Comparison of ENCODE assay signal across 8 cellular contexts in the genomic region with DNA sequence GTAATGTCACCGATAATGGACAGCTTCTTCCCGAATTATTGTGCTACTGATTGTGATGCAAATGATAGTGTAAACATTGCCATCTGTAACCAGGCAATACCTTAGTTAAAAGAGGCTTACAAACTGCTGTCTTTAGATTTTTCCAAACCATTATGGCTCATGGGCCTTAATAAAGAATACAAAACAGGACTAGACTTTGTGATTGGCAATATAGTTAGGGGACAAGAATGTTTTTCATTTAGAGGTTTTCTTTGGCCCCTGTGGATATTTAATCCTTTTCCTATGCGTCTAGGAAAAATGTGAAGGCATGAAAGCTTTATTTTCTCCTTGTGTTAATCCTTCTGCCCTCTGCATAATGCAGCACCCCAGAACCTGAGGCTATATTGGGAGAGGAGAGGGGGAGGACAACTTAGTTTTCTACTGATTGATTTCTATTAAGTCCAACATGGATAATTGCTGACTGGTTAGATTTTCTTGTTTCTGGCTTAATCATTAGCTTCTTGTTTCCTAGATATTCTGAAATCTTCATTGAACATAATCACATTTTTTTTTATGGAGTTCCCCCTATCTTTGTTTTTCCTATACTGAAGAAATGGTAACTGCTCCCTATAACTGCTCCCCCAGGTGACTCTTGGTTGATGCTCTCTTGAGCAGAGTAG. TPM values are rescaled to one million over a fixed set of nuclear protein-coding genes. Genes with fewer than 3 reads are reported as not detected.
DNase-seq lines count a peak whose midpoint lies in the region; ATAC-seq, FAIRE-seq and TF ChIP-seq lines count a peak whose summit lies in the region.
"Had no signal": no experiment of that assay in that cellular context is flagged by ENCODE, and none has a peak within 500 bp of the region (broad histone marks: within the 10 kb centered on the region; RNA-seq: fewer than 3 reads in every experiment).

No MANE protein-coding gene starts in this region.

- no peaks in the 10 kb centered on the region for H3K27me3 Mint-ChIP-seq in Calu3 (ENCODE audit: unreplicated experiment)
- no peaks in the 10 kb centered on the region for H3K27me3 Mint-ChIP-seq in natural killer cell (ENCODE audit: low read depth in 2 of 2)

- H3K79me2 ChIP-seq in KMS-11 (ENCODE audit: insufficient read depth, low read depth) (peaks cover 61% of the 10 kb centered on the region), K562 (ENCODE audit: control insufficient read depth, insufficient read depth, low read length) (peaks cover 56% of the 10 kb centered on the region)

- peak overlapping the region; percentile 89; the same call in 1 of the 2 replicates for H3K9ac ChIP-seq in KMS-11
- H3K9ac ChIP-seq in K562 (ENCODE audit: insufficient read depth in 1 of 2, low read depth in 2 of 2, low read length in 2 of 2) = peak overlapping the region in 1 of 2 experiments; percentile 24; a peak in 1 of 4 replicates

- no peak for TF ChIP-seq EP300 in K562 (IDR thresholded peaks at IDR 0.05; ENCODE audit: low read length)

- H3K9me3 Mint-ChIP-seq in Calu3 (ENCODE audit: low read depth, unreplicated experiment) (no peaks in the 10 kb centered on the region), natural killer cell (no peaks in the 10 kb centered on the region)

- BruUV-seq in Calu3 (replicated peaks; lab: Mats Ljungman, UMichigan) = no TSS peak
- no TSS peak for BruUV-seq in K562 (replicated peaks; lab: Mats Ljungman, UMichigan)

- H3K9me3 ChIP-seq in K562 (replicated peaks; ENCODE audit: control insufficient read depth, insufficient read depth, low read depth, low read length) = no peaks in the 10 kb centered on the region
- H3K9me3 ChIP-seq: body of pancreas had no signal

- H3K27ac Mint-ChIP-seq in Calu3 (ENCODE audit: unreplicated experiment) (no peak overlapping the region), natural killer cell (peak overlapping the region in 1 of 2 donors; percentile 85)

- H3K36me3 Mint-ChIP-seq in Calu3 (ENCODE audit: insufficient read depth, unreplicated experiment) (peaks cover 20% of the 10 kb centered on the region), natural killer cell (no peaks in the 10 kb centered on the region)

- TF ChIP-seq CTCF in Calu3 (IDR thresholded peaks at IDR 0.05; ENCODE audit: unreplicated experiment) (no peak), KMS-11 (conservative IDR thresholded peaks at IDR 0.05; ENCODE audit: low read depth, low read length) (no peak), K562 (IDR thresholded peaks at IDR 0.05 in 2 of 3, conservative IDR thresholded peaks at IDR 0.05 in 1 of 3; ENCODE audit: insufficient read depth in 2 of 3, low read depth in 1 of 3, low read length in 3 of 3) (no peak), natural killer cell (IDR thresholded peaks at IDR 0.05) (no peak)

- DNase-seq in Calu3 (no peak), K562 (ENCODE audit: extremely low read depth in 1 of 4, low spot score in 3 of 4) (no peak), natural killer cell (no peak), SK-N-DZ (ENCODE audit: low spot score) (no peak), frontal cortex (ENCODE audit: low spot score in 2 of 2) (no peak)

- no peak overlapping the region for H3K27ac ChIP-seq in KMS-11
- H3K27ac ChIP-seq in K562 (ENCODE audit: extremely low read depth, low read depth, low read length) = no peak overlapping the region
- H3K27ac ChIP-seq: body of pancreas had no signal

- no peak for TF ChIP-seq POLR2A in K562 (conservative IDR thresholded peaks at IDR 0.05)

- 9% methylated on average over 3 of the region's 3 CpGs for WGBS in K562 (ENCODE audit: insufficient coverage, low coverage, missing lambda C conversion rate)

- peaks cover 10% of the 10 kb centered on the region for H3K4me1 Mint-ChIP-seq in Calu3 (ENCODE audit: low read depth, unreplicated experiment)
- peaks cover 16 to 21% of the 10 kb centered on the region in 2 donors for H3K4me1 Mint-ChIP-seq in natural killer cell

- FAIRE-seq in K562 (lab: Jason Lieb, UNC) (no peak), frontal cortex (lab: Jason Lieb, UNC) (no peak)

- CTCF ChIA-PET in Calu3 (lab: Charles Lee) = interaction anchor here (0.7 kb wide), 2 partner anchors 92 to 210 kb away, joined by 5 read pairs; no protein-coding TSS in a partner anchor
- CTCF ChIA-PET in K562 (lab: Yijun Ruan, JAX; ENCODE audit: low intra/inter-chr PET ratio) = no interaction called here

- intact Hi-C loops in Calu3 (cut with micrococcal nuclease; ENCODE audit: unreplicated experiment) (no loop called here), K562 (cut with micrococcal nuclease) (no loop called here), natural killer cell (cut with micrococcal nuclease) (no loop called here)

- H2AFZ ChIP-seq in KMS-11 (ENCODE audit: low read depth) (no peak overlapping the region), K562 (ENCODE audit: low read depth, low read length) (no peak overlapping the region)

- peak overlapping the region; percentile 86 for H3K4me3 Mint-ChIP-seq in Calu3 (ENCODE audit: low read depth, unreplicated experiment)
- peak overlapping the region; percentile 58 for H3K4me3 Mint-ChIP-seq in natural killer cell

- POLR2A ChIA-PET in K562 (lab: Yijun Ruan, JAX) = interaction anchor here (2.0 kb wide), 1 partner anchor 49 kb away, joined by 4 read pairs; no protein-coding TSS in a partner anchor

- H4K20me1 ChIP-seq in KMS-11 (ENCODE audit: insufficient read depth) (peaks cover 8% of the 10 kb centered on the region; the same call in 1 of the 2 replicates), K562 (replicated peaks; ENCODE audit: control insufficient read depth, insufficient read depth, low read length) (peaks cover 6% of the 10 kb centered on the region; the same call in 1 of the 2 replicates)

- in situ Hi-C loops in K562 (cut with MboI) = no loop called here

- H3K9me1 ChIP-seq in K562 (ENCODE audit: control insufficient read depth, insufficient read depth, low read length) = no peaks in the 10 kb centered on the region

- ATAC-seq in K562 = no peak
- ATAC-seq in natural killer cell = no peak
- ATAC-seq in GM19463 (IDR thresholded peaks at IDR 0.05; ENCODE audit: unreplicated experiment) = no peak
- ATAC-seq: body of pancreas had no signal

- no peaks in the 10 kb centered on the region for H3K27me3 ChIP-seq in KMS-11 (ENCODE audit: insufficient read depth, low read depth)
- H3K27me3 ChIP-seq in K562 (ENCODE audit: control insufficient read depth in 2 of 2, insufficient read depth in 2 of 2, low read length in 2 of 2) = no peaks in the 10 kb centered on the region
- H3K27me3 ChIP-seq: body of pancreas had no signal

- no peak for TF ChIP-seq RAD21 in K562 (CRISPR knock-in tag; conservative IDR thresholded peaks at IDR 0.05 in 1 of 2, IDR thresholded peaks at IDR 0.05 in 1 of 2)

- H3K4me1 ChIP-seq in KMS-11 (ENCODE audit: low read depth, poor library complexity, severe bottlenecking) (peaks cover 18% of the 10 kb centered on the region), K562 (replicated peaks in 1 of 2; ENCODE audit: control insufficient read depth in 2 of 2, insufficient read depth in 2 of 2, low read length in 2 of 2) (peaks cover 8 to 16% of the 10 kb centered on the region in 2 experiments; a peak in 4 of 5 replicates)

- peak overlapping the region; percentile 91 for H3K4me2 ChIP-seq in KMS-11
- H3K4me2 ChIP-seq in K562 (ENCODE audit: insufficient read depth, low read length) = peak overlapping the region; percentile 91

- H3K4me3 ChIP-seq in KMS-11 (IDR thresholded peaks at IDR 0.05; ENCODE audit: insufficient read depth, low read depth, low read length) (no peak overlapping the region), K562 (peak overlapping the region; percentile 68; the same call in 1 of the 2 replicates)
- H3K4me3 ChIP-seq: body of pancreas had no signal

- no peaks in the 10 kb centered on the region for H3K36me3 ChIP-seq in KMS-11 (ENCODE audit: insufficient read depth)
- H3K36me3 ChIP-seq in K562 (ENCODE audit: control insufficient read depth, insufficient read depth, low read length) = peaks cover 14% of the 10 kb centered on the region

TF ChIP-seq in K562, 482 proteins besides CTCF, POLR2A, EP300 and RAD21 (continues in another document):
- TF ChIP-seq DMBX1 (CRISPR knock-in tag; IDR thresholded peaks at IDR 0.05; ENCODE audit: borderline replicate concordance) (no peak), FOXA1 (IDR thresholded peaks at IDR 0.05; ENCODE audit: borderline replicate concordance) (no peak), MAFF (IDR thresholded peaks at IDR 0.05; ENCODE audit: low read length) (peak; percentile 72), ELF4 (CRISPR knock-in tag; IDR thresholded peaks at IDR 0.05) (no peak), ZNF444 (CRISPR knock-in tag; IDR thresholded peaks at IDR 0.05) (no peak), CCAR2 (IDR thresholded peaks at IDR 0.05; ENCODE audit: low read depth, low read length) (no peak), MAFK (IDR thresholded peaks at IDR 0.05; ENCODE audit: low read length) (peak; percentile 60), ZFX (CRISPR knock-in tag; IDR thresholded peaks at IDR 0.05) (no peak), HSF4 (CRISPR knock-in tag; IDR thresholded peaks at IDR 0.05; ENCODE audit: borderline replicate concordance) (no peak), KLF10 (CRISPR knock-in tag; IDR thresholded peaks at IDR 0.05) (no peak), ZNF24 (IDR thresholded peaks at IDR 0.05) (no peak), KDM4B (IDR thresholded peaks at IDR 0.05; ENCODE audit: borderline replicate concordance in 2 of 2, low read depth in 1 of 2) (no peak)

RNA-seq across cellular contexts. Expression of a gene that starts 1.9 kb away (rescaled TPM):
- total RNA-seq in Calu3 (2022) (62.5 and 72.5 TPM in 2 replicates), K562 (2014; rRNA removed) (51.8 and 51.9 TPM in 2 replicates), K562 (2014; rRNA removed; fragmentation: Illumina TruSeq; extraction: Trizol) (79.6 and 85.1 TPM in 2 replicates), K562 (2015; rRNA removed; fragmentation: Illumina TruSeq; extraction: Trizol) (70.1 and 71.2 TPM in 2 replicates), K562 (2021) (102 and 104 TPM in 2 replicates), natural killer cell (10 to 100 TPM; 43.7 to 51.5 (median 49.3) TPM), frontal cortex (20.8 TPM)
- total RNA-seq in K562 (2011; cell fraction: chromatin; rRNA removed; ENCODE audit: low replicate concordance) = 26.8 and 37.6 TPM in 2 replicates
- 19.3 and 22.8 TPM in 2 replicates for total RNA-seq in K562 (2011; cell fraction: nucleolus; rRNA removed)
- 30.8 and 38.8 TPM in 2 replicates for total RNA-seq in K562 (2011; cell fraction: nucleoplasm; rRNA removed)
- polyA plus RNA-seq in K562 (2011; rRNA removed) (138 and 175 TPM in 2 replicates), K562 (2014; fragmentation: Illumina TruSeq; extraction: Trizol) (113 and 125 TPM in 2 replicates), K562 (2014; fragmentation: Nextera tagmentation; extraction: Ambion mirVana) (10 to 100 TPM; 47.8 to 50.9 TPM), K562 (2014; rRNA removed) (90.2 and 121 TPM in 2 replicates)
- polyA plus RNA-seq in K562 (2011; cell fraction: cytosol; rRNA removed) = 87.5 and 121 TPM in 2 replicates
- polyA plus RNA-seq in K562 (2011; cell fraction: nucleus; rRNA removed) = 25.6 and 38.6 TPM in 2 replicates
- 49.4 and 92.8 TPM in 2 replicates for polyA plus RNA-seq in K562 (2012)
- polyA minus RNA-seq in K562 (2011; rRNA and poly(A)+ RNA removed) = 161 and 200 TPM in 2 replicates
- polyA minus RNA-seq in K562 (2011; cell fraction: cytosol; rRNA and poly(A)+ RNA removed) = 49.1 and 77.7 TPM in 2 replicates
- 10.5 and 18.3 TPM in 2 replicates for polyA minus RNA-seq in K562 (2011; cell fraction: nucleus; rRNA and poly(A)+ RNA removed)
- polyA plus RNA-seq in SK-N-DZ (2014; cell fraction: cytosol; rRNA removed) = 119 and 144 TPM in 2 replicates
- 47.8 and 56.1 TPM in 2 replicates for polyA plus RNA-seq in SK-N-DZ (2014; cell fraction: nucleus; rRNA removed)
